15 cellular contexts compared by ENCODE assay signal in genomic region chr1:171403396-171403795, GRCh38.
DNase-seq lines count a peak whose midpoint lies in the region; TF ChIP-seq lines count a peak whose summit lies in the region.
"Had no signal": no experiment of that assay in that cellular context is flagged by ENCODE, and none has a peak within 500 bp of the region (broad histone marks: within the 10 kb centered on the region; RNA-seq: fewer than 3 reads in every experiment).

No MANE protein-coding gene starts in this region.

- POLR2A ChIA-PET in activated CD4-positive, alpha-beta T cell treated with anti-CD3 and anti-CD28 coated beads, Interleukin-2, amount 10 ng/mL, durations not matched to agents 7 days and 5 days (lab: Charles Lee), result no interaction called here

- H3K4me1 Mint-ChIP-seq in activated CD4-positive, alpha-beta T cell treated with anti-CD3 and anti-CD28 coated beads, Interleukin-2, amount 10 ng/mL, durations not matched to agents 7 days and 5 days, result no peaks in the 10 kb centered on the region
- H3K4me1 Mint-ChIP-seq: activated T-helper 17 cell treated with anti-CD3 and anti-CD28 coated beads, Interleukin-2, amount 50 U/mL, for 72 hours had no signal

- peaks cover 8% of the 10 kb centered on the region for H3K27me3 Mint-ChIP-seq in activated CD4-positive, alpha-beta T cell treated with anti-CD3 and anti-CD28 coated beads, Interleukin-2, amount 10 ng/mL, durations not matched to agents 7 days and 5 days

- no peaks in the 10 kb centered on the region for H3K36me3 Mint-ChIP-seq in activated CD4-positive, alpha-beta T cell treated with anti-CD3 and anti-CD28 coated beads, Interleukin-2, amount 10 ng/mL, durations not matched to agents 7 days and 5 days (ENCODE audit: low read depth)

- H3K4me3 ChIP-seq in fibroblast of the aortic adventitia (ENCODE audit: low read depth, low read length), result no peak overlapping the region
- H3K4me3 ChIP-seq: hepatocyte, testis had no signal

- TF ChIP-seq CTCF in fibroblast of the aortic adventitia (IDR thresholded peaks at IDR 0.05; ENCODE audit: insufficient read depth, low read length), result no peak

- no peak overlapping the region for H3K4me3 Mint-ChIP-seq in activated CD4-positive, alpha-beta T cell treated with anti-CD3 and anti-CD28 coated beads, Interleukin-2, amount 10 ng/mL, durations not matched to agents 7 days and 5 days
- H3K4me3 Mint-ChIP-seq: activated T-helper 17 cell treated with anti-CD3 and anti-CD28 coated beads, Interleukin-2, amount 50 U/mL, for 72 hours; T-helper 1 cell treated with Interleukin-12 subunit alpha and Interleukin-12 subunit beta and Interleukin-4 antibody, amounts not matched to agents 30 μg/mL and 1 μg/mL, for 36 hours had no signal

- CTCF ChIA-PET in activated CD4-positive, alpha-beta T cell treated with anti-CD3 and anti-CD28 coated beads, Interleukin-2, amount 10 ng/mL, durations not matched to agents 7 days and 5 days (lab: Charles Lee), result interaction anchor here (0.7 kb wide), 1 partner anchor 15 kb away, joined by 4 read pairs; no protein-coding TSS in a partner anchor

- peak; percentile 14 to 45 for DNase-seq in NCI-H2081 (lab: John Stamatoyannopoulos, UW)
- no peak for DNase-seq in NCI-H2081 treated with DMSO at 0.1 percent for 48 hours (lab: John Stamatoyannopoulos, UW)
- peak; percentile 65 for DNase-seq in amniotic epithelial cell (ENCODE audit: low read depth)
- DNase-seq in fibroblast of the aortic adventitia (ENCODE audit: low read depth), result peak; percentile 11
- DNase-seq in superior temporal gyrus (ENCODE audit: extremely low spot score), result no peak
- DNase-seq in SK-N-DZ (ENCODE audit: low spot score), result no peak
- no peak for DNase-seq in activated CD4-positive, alpha-beta T cell treated with anti-CD3 and anti-CD28 coated beads, Interleukin-2, amount 10 ng/mL, durations not matched to agents 7 days and 5 days
- no peak for DNase-seq in stimulated activated CD4-positive, alpha-beta T cell treated with anti-CD3 and anti-CD28 coated beads, Interleukin-2, amount 100 ng/mL, for 24 hours
- DNase-seq: 8988T; activated CD4-positive, alpha-beta T cell treated with anti-CD3 and anti-CD28 coated beads, Interleukin-2, amount 50 U/mL, for 48 hours; COR-L47; testis had no signal

- no peak overlapping the region for H3K27ac Mint-ChIP-seq in activated CD4-positive, alpha-beta T cell treated with anti-CD3 and anti-CD28 coated beads, Interleukin-2, amount 10 ng/mL, durations not matched to agents 7 days and 5 days
- H3K27ac Mint-ChIP-seq: activated T-helper 17 cell treated with anti-CD3 and anti-CD28 coated beads, Interleukin-2, amount 50 U/mL, for 72 hours; T-helper 1 cell treated with Interleukin-12 subunit alpha and Interleukin-12 subunit beta and Interleukin-4 antibody, amounts not matched to agents 30 μg/mL and 1 μg/mL, for 36 hours had no signal

- H3K9me3 Mint-ChIP-seq in activated CD4-positive, alpha-beta T cell treated with anti-CD3 and anti-CD28 coated beads, Interleukin-2, amount 10 ng/mL, durations not matched to agents 7 days and 5 days, result no peaks in the 10 kb centered on the region

Comparison
In these comparisons a context has a peak if more than half of its experiments do, and no peak if none do; other contexts are left out.
1. DNase-seq: peak in NCI-H2081 (2 of 2), amniotic epithelial cell (single experiment) and fibroblast of the aortic adventitia (single experiment); none in NCI-H2081 treated with DMSO at 0.1 percent for 48 hours (single experiment), superior temporal gyrus (single experiment), SK-N-DZ (single experiment), activated CD4-positive, alpha-beta T cell treated with anti-CD3 and anti-CD28 coated beads, Interleukin-2, amount 10 ng/mL, durations not matched to agents 7 days and 5 days (single experiment) and stimulated activated CD4-positive, alpha-beta T cell treated with anti-CD3 and anti-CD28 coated beads, Interleukin-2, amount 100 ng/mL, for 24 hours (0 of 2).